ENCODE assay signal across 9 cellular contexts in the genomic region with DNA sequence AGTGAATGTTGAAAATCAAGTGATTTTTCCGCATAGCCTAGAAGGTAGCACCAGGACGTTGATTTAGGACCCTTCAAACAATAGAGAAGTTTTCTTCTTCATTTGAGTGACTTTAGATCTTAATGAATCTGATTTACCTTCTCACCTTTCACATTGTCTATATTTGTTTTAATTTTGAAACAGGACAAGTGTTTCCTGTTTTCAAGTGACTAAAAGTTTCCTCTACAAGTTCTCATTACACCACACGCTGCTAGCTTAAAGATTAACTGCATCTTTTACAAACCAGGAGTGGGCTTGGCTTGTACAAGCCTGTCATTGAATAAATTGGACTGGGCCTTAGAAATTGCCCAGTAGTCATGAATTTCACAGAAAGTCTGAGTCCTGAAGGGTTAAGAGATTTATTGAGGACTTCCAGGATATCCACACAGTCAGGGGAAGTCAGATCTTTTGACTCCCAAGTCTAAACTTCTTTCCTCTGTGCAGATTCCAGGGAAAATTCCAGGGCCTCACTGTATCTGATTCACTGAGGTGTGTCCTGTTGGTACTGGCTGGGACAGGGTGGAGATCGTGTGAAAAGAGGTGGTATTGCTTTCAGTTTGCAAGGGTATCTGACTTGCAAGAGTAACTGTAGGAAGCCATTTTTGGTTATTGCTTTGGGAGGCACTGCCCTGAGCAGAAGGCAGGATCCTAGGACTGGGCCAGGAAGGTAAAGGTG. TPM values are rescaled to one million over a fixed set of nuclear protein-coding genes. Genes with fewer than 3 reads are reported as not detected.
DNase-seq lines count a peak whose midpoint lies in the region; ATAC-seq and TF ChIP-seq lines count a peak whose summit lies in the region.
"Had no signal": no experiment of that assay in that cellular context is flagged by ENCODE, and none has a peak within 500 bp of the region (broad histone marks: within the 10 kb centered on the region; RNA-seq: fewer than 3 reads in every experiment).

No MANE protein-coding gene starts in this region.

- no peaks in the 10 kb centered on the region for H3K9me3 ChIP-seq in CD4-positive, CD25-positive, alpha-beta regulatory T cell (ENCODE audit: control insufficient read depth in 2 of 2, low read length in 2 of 2)
- H3K9me3 ChIP-seq in adrenal gland (replicated peaks in 1 of 3), result no peaks in the 10 kb centered on the region

- peak overlapping the region; percentile 72 for H3K27ac ChIP-seq in CD4-positive, CD25-positive, alpha-beta regulatory T cell (ENCODE audit: insufficient read depth, low read length, poor library complexity, severe bottlenecking)
- H3K27ac ChIP-seq in adrenal gland (no peak overlapping the region), brain microvascular endothelial cell (no peak overlapping the region)

- WGBS in adrenal gland, 4 donors, result 67 to 77% (median 74%) methylated on average over 4 of the region's 4 CpGs

- in situ Hi-C loops in brain microvascular endothelial cell (cut with HindIII; ENCODE audit: low pct_ligation_motif_present, low sequenced_read_pairs), result no loop called here

- peaks cover 36% of the 10 kb centered on the region for H3K4me1 ChIP-seq in CD4-positive, CD25-positive, alpha-beta regulatory T cell (ENCODE audit: control insufficient read depth, insufficient read depth, low read length, poor library complexity, severe bottlenecking)
- peaks cover 3 to 4% of the 10 kb centered on the region in 2 donors for H3K4me1 ChIP-seq in adrenal gland (replicated peaks in 1 of 2)

- H3K4me1 Mint-ChIP-seq in CD4-positive, CD25-positive, alpha-beta regulatory T cell, result peaks cover 7 to 60% (median 44%) of the 10 kb centered on the region in 4 donors
- peaks cover 36% of the 10 kb centered on the region for H3K4me1 Mint-ChIP-seq in activated naive CD8-positive, alpha-beta T cell treated with anti-CD3 and anti-CD28 coated beads, Interleukin-2, amount 50 U/mL, for 24 hours

- intact Hi-C loops in adrenal gland (cut with DNase I), result no loop called here

- no peaks in the 10 kb centered on the region for H3K36me3 ChIP-seq in CD4-positive, CD25-positive, alpha-beta regulatory T cell (ENCODE audit: control insufficient read depth, insufficient read depth, low read length)
- H3K36me3 ChIP-seq in adrenal gland (replicated peaks in 1 of 2) (no peaks in the 10 kb centered on the region), brain microvascular endothelial cell (replicated peaks) (no peaks in the 10 kb centered on the region)

- peak overlapping the region; percentile 68 to 87 (median 82) for H3K27ac Mint-ChIP-seq in CD4-positive, CD25-positive, alpha-beta regulatory T cell
- H3K27ac Mint-ChIP-seq in activated naive CD8-positive, alpha-beta T cell treated with anti-CD3 and anti-CD28 coated beads, Interleukin-2, amount 50 U/mL, for 24 hours, result no peak overlapping the region

- peak in 2 of 3 donors; percentile 11 to 59 for DNase-seq in CD4-positive, CD25-positive, alpha-beta regulatory T cell
- DNase-seq in activated naive CD8-positive, alpha-beta T cell treated with anti-CD3 and anti-CD28 coated beads, Interleukin-2, amount 50 U/mL, for 24 hours, result no peak
- DNase-seq in UCSD-AML1 (lab: John Stamatoyannopoulos, UW; ENCODE audit: unreplicated experiment) (no peak), adrenal gland (no peak), NCI-H1092 treated with DMSO at 0.1 percent for 48 hours (lab: John Stamatoyannopoulos, UW) (no peak), brain microvascular endothelial cell (no peak)

- H3K27me3 ChIP-seq in CD4-positive, CD25-positive, alpha-beta regulatory T cell (ENCODE audit: control insufficient read depth, insufficient read depth, low read length), result no peaks in the 10 kb centered on the region
- H3K27me3 ChIP-seq in adrenal gland (no peaks in the 10 kb centered on the region), brain microvascular endothelial cell (replicated peaks) (peaks cover 28% of the 10 kb centered on the region)

- TF ChIP-seq CTCF in adrenal gland (IDR thresholded peaks at IDR 0.05) (no peak), brain microvascular endothelial cell (IDR thresholded peaks at IDR 0.05; ENCODE audit: low read depth, low read length, missing control alignments) (no peak)

- no peaks in the 10 kb centered on the region for H3K36me3 Mint-ChIP-seq in CD4-positive, CD25-positive, alpha-beta regulatory T cell
- H3K36me3 Mint-ChIP-seq in activated naive CD8-positive, alpha-beta T cell treated with anti-CD3 and anti-CD28 coated beads, Interleukin-2, amount 50 U/mL, for 24 hours (ENCODE audit: low read depth), result peaks cover 10% of the 10 kb centered on the region

- H3K27me3 Mint-ChIP-seq in CD4-positive, CD25-positive, alpha-beta regulatory T cell, result peaks cover 16% of the 10 kb centered on the region
- H3K27me3 Mint-ChIP-seq in activated naive CD8-positive, alpha-beta T cell treated with anti-CD3 and anti-CD28 coated beads, Interleukin-2, amount 50 U/mL, for 24 hours, result peaks cover 35% of the 10 kb centered on the region

- peak overlapping the region; percentile 83 for H3K4me3 ChIP-seq in CD4-positive, CD25-positive, alpha-beta regulatory T cell (ENCODE audit: low read depth, low read length)
- H3K4me3 ChIP-seq in adrenal gland, result no peak overlapping the region
- no peak overlapping the region for H3K4me3 ChIP-seq in brain microvascular endothelial cell (ENCODE audit: low read depth, low read length)

- H3K4me3 Mint-ChIP-seq in CD4-positive, CD25-positive, alpha-beta regulatory T cell, result peak overlapping the region; percentile 68 to 99 (median 90)
- H3K4me3 Mint-ChIP-seq in activated naive CD8-positive, alpha-beta T cell treated with anti-CD3 and anti-CD28 coated beads, Interleukin-2, amount 50 U/mL, for 24 hours, result peak overlapping the region; percentile 5

- peak; percentile 17 for TF ChIP-seq POLR2A in GM19099 (IDR thresholded peaks at IDR 0.05; ENCODE audit: extremely low read depth, insufficient read length, low read depth)
- TF ChIP-seq POLR2A in adrenal gland (IDR thresholded peaks at IDR 0.05), result no peak

- no peak for ATAC-seq in CD4-positive, CD25-positive, alpha-beta regulatory T cell (ENCODE audit: low read depth in 2 of 2)
- peak; percentile 57 for ATAC-seq in HG03064 (IDR thresholded peaks at IDR 0.05; ENCODE audit: low read depth, unreplicated experiment)
- no peak for ATAC-seq in activated naive CD8-positive, alpha-beta T cell treated with anti-CD3 and anti-CD28 coated beads, Interleukin-2, amount 50 U/mL, for 24 hours

- H3K9me3 Mint-ChIP-seq in CD4-positive, CD25-positive, alpha-beta regulatory T cell, result peaks cover 0 to 2% (median 0%) of the 10 kb centered on the region in 7 donors
- peaks cover 11% of the 10 kb centered on the region for H3K9me3 Mint-ChIP-seq in activated naive CD8-positive, alpha-beta T cell treated with anti-CD3 and anti-CD28 coated beads, Interleukin-2, amount 50 U/mL, for 24 hours

RNA-seq across cellular contexts. Expression of a gene that starts 3.4 kb away (rescaled TPM):
- 8.3 TPM for total RNA-seq in CD4-positive, CD25-positive, alpha-beta regulatory T cell
- 1 to 10 TPM; 2.7 to 7.2 (median 3.9) TPM for polyA plus RNA-seq in CD4-positive, CD25-positive, alpha-beta regulatory T cell
- total RNA-seq in adrenal gland, result 10 to 100 TPM; 11.2 to 33.7 (median 18.8) TPM
- 10 to 100 TPM in 1 of 3 donors, 1 to 10 TPM in 1, under 1 TPM in 1; 0.61 to 11.2 (median 1.3) TPM for polyA plus RNA-seq in adrenal gland
- total RNA-seq: fibroblast of villous mesenchyme had no signal

Comparison
In these comparisons a context has a peak if more than half of its experiments do, and no peak if none do; other contexts are left out.
1. DNase-seq: peak in CD4-positive, CD25-positive, alpha-beta regulatory T cell (2 of 3); none in activated naive CD8-positive, alpha-beta T cell treated with anti-CD3 and anti-CD28 coated beads, Interleukin-2, amount 50 U/mL, for 24 hours (single experiment), UCSD-AML1 (single experiment), adrenal gland (0 of 7), NCI-H1092 treated with DMSO at 0.1 percent for 48 hours (single experiment) and brain microvascular endothelial cell (single experiment).